ENCODE assay signal across 1 cellular context in the genomic region with DNA sequence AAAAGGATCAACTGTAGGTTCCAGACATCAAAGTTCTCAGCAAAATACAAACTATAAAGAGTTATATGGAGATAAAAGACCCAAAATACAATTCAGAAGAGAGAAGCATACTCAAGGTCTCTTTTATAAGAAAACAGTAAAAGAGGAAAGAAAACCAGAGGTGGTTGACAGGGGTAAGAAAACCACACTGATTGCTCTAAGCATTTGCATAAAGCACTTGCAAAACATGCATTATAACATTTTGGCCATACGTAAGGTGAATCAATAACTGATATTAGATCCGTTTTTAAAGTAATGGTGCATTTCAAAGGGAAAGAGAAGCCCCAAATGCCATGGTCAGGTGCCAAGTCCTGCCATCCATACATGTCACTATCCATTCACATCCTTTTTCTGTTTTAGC.
TF ChIP-seq lines count a peak whose summit lies in the region.

No MANE protein-coding gene starts in this region.

TF ChIP-seq in GM12878, 131 proteins besides CTCF, POLR2A, EP300 and RAD21 (continued from another document and continues in another):
- no peak for TF ChIP-seq HDAC6 (IDR thresholded peaks at IDR 0.05; ENCODE audit: unreplicated experiment)
- no peak for TF ChIP-seq ZBED1 (IDR thresholded peaks at IDR 0.05; ENCODE audit: borderline replicate concordance)
- TF ChIP-seq, protein P1, sequence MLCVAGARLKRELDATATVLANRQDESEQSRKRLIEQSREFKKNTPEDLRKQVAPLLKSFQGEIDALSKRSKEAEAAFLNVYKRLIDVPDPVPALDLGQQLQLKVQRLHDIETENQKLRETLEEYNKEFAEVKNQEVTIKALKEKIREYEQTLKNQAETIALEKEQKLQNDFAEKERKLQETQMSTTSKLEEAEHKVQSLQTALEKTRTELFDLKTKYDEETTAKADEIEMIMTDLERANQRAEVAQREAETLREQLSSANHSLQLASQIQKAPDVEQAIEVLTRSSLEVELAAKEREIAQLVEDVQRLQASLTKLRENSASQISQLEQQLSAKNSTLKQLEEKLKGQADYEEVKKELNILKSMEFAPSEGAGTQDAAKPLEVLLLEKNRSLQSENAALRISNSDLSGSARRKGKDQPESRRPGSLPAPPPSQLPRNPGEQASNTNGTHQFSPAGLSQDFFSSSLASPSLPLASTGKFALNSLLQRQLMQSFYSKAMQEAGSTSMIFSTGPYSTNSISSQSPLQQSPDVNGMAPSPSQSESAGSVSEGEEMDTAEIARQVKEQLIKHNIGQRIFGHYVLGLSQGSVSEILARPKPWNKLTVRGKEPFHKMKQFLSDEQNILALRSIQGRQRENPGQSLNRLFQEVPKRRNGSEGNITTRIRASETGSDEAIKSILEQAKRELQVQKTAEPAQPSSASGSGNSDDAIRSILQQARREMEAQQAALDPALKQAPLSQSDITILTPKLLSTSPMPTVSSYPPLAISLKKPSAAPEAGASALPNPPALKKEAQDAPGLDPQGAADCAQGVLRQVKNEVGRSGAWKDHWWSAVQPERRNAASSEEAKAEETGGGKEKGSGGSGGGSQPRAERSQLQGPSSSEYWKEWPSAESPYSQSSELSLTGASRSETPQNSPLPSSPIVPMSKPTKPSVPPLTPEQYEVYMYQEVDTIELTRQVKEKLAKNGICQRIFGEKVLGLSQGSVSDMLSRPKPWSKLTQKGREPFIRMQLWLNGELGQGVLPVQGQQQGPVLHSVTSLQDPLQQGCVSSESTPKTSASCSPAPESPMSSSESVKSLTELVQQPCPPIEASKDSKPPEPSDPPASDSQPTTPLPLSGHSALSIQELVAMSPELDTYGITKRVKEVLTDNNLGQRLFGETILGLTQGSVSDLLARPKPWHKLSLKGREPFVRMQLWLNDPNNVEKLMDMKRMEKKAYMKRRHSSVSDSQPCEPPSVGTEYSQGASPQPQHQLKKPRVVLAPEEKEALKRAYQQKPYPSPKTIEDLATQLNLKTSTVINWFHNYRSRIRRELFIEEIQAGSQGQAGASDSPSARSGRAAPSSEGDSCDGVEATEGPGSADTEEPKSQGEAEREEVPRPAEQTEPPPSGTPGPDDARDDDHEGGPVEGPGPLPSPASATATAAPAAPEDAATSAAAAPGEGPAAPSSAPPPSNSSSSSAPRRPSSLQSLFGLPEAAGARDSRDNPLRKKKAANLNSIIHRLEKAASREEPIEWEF (IDR thresholded peaks at IDR 0.05; ENCODE audit: insufficient replicate concordance, low read depth, low read length): peak; percentile 94
- TF ChIP-seq, protein P2, sequence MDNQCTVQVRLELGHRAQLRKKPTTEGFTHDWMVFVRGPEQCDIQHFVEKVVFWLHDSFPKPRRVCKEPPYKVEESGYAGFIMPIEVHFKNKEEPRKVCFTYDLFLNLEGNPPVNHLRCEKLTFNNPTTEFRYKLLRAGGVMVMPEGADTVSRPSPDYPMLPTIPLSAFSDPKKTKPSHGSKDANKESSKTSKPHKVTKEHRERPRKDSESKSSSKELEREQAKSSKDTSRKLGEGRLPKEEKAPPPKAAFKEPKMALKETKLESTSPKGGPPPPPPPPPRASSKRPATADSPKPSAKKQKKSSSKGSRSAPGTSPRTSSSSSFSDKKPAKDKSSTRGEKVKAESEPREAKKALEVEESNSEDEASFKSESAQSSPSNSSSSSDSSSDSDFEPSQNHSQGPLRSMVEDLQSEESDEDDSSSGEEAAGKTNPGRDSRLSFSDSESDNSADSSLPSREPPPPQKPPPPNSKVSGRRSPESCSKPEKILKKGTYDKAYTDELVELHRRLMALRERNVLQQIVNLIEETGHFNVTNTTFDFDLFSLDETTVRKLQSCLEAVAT (IDR thresholded peaks at IDR 0.05): no peak
- TF ChIP-seq PAX8 (IDR thresholded peaks at IDR 0.05): no peak
- TF ChIP-seq, protein P3, sequence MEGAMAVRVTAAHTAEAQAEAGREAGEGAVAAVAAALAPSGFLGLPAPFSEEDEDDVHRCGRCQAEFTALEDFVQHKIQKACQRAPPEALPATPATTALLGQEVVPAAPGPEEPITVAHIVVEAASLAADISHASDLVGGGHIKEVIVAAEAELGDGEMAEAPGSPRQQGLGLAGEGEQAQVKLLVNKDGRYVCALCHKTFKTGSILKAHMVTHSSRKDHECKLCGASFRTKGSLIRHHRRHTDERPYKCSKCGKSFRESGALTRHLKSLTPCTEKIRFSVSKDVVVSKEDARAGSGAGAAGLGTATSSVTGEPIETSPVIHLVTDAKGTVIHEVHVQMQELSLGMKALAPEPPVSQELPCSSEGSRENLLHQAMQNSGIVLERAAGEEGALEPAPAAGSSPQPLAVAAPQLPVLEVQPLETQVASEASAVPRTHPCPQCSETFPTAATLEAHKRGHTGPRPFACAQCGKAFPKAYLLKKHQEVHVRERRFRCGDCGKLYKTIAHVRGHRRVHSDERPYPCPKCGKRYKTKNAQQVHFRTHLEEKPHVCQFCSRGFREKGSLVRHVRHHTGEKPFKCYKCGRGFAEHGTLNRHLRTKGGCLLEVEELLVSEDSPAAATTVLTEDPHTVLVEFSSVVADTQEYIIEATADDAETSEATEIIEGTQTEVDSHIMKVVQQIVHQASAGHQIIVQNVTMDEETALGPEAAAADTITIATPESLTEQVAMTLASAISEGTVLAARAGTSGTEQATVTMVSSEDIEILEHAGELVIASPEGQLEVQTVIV (IDR thresholded peaks at IDR 0.05; ENCODE audit: borderline replicate concordance, partially characterized antibody): no peak
- 0 out of 2 replicates have a peak, but pooled peaks have one; percentile 11 for TF ChIP-seq MEF2A (IDR thresholded peaks at IDR 0.05; ENCODE audit: insufficient read depth, low read depth, low read length)
- TF ChIP-seq, protein P4, sequence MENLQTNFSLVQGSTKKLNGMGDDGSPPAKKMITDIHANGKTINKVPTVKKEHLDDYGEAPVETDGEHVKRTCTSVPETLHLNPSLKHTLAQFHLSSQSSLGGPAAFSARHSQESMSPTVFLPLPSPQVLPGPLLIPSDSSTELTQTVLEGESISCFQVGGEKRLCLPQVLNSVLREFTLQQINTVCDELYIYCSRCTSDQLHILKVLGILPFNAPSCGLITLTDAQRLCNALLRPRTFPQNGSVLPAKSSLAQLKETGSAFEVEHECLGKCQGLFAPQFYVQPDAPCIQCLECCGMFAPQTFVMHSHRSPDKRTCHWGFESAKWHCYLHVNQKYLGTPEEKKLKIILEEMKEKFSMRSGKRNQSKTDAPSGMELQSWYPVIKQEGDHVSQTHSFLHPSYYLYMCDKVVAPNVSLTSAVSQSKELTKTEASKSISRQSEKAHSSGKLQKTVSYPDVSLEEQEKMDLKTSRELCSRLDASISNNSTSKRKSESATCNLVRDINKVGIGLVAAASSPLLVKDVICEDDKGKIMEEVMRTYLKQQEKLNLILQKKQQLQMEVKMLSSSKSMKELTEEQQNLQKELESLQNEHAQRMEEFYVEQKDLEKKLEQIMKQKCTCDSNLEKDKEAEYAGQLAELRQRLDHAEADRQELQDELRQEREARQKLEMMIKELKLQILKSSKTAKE (IDR thresholded peaks at IDR 0.05; ENCODE audit: low read depth, poor library complexity, severe bottlenecking): no peak
- no peak for TF ChIP-seq SPI1 (IDR thresholded peaks at IDR 0.05; ENCODE audit: borderline replicate concordance, insufficient read depth, low read depth, low read length)
- 0 out of 4 replicates have a peak, but pooled peaks of 1 of the 2 experiments have one; percentile 14 for TF ChIP-seq BHLHE40 (IDR thresholded peaks at IDR 0.05; ENCODE audit: borderline replicate concordance in 1 of 2, low read depth in 2 of 2, low read length in 1 of 2)
- TF ChIP-seq, protein P5, sequence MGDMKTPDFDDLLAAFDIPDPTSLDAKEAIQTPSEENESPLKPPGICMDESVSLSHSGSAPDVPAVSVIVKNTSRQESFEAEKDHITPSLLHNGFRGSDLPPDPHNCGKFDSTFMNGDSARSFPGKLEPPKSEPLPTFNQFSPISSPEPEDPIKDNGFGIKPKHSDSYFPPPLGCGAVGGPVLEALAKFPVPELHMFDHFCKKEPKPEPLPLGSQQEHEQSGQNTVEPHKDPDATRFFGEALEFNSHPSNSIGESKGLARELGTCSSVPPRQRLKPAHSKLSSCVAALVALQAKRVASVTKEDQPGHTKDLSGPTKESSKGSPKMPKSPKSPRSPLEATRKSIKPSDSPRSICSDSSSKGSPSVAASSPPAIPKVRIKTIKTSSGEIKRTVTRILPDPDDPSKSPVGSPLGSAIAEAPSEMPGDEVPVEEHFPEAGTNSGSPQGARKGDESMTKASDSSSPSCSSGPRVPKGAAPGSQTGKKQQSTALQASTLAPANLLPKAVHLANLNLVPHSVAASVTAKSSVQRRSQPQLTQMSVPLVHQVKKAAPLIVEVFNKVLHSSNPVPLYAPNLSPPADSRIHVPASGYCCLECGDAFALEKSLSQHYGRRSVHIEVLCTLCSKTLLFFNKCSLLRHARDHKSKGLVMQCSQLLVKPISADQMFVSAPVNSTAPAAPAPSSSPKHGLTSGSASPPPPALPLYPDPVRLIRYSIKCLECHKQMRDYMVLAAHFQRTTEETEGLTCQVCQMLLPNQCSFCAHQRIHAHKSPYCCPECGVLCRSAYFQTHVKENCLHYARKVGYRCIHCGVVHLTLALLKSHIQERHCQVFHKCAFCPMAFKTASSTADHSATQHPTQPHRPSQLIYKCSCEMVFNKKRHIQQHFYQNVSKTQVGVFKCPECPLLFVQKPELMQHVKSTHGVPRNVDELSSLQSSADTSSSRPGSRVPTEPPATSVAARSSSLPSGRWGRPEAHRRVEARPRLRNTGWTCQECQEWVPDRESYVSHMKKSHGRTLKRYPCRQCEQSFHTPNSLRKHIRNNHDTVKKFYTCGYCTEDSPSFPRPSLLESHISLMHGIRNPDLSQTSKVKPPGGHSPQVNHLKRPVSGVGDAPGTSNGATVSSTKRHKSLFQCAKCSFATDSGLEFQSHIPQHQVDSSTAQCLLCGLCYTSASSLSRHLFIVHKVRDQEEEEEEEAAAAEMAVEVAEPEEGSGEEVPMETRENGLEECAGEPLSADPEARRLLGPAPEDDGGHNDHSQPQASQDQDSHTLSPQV (IDR thresholded peaks at IDR 0.05): no peak
- TF ChIP-seq CEBPB (IDR thresholded peaks at IDR 0.05; ENCODE audit: borderline replicate concordance in 1 of 2, low read depth in 2 of 2, low read length in 2 of 2): no peak
- TF ChIP-seq, protein P6, sequence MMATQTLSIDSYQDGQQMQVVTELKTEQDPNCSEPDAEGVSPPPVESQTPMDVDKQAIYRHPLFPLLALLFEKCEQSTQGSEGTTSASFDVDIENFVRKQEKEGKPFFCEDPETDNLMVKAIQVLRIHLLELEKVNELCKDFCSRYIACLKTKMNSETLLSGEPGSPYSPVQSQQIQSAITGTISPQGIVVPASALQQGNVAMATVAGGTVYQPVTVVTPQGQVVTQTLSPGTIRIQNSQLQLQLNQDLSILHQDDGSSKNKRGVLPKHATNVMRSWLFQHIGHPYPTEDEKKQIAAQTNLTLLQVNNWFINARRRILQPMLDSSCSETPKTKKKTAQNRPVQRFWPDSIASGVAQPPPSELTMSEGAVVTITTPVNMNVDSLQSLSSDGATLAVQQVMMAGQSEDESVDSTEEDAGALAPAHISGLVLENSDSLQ (IDR thresholded peaks at IDR 0.05): peak; percentile 48; the same call in 1 of the 2 replicates
- 0 out of 2 replicates have a peak, but pooled peaks have one; percentile 13 for TF ChIP-seq CREM (IDR thresholded peaks at IDR 0.05; ENCODE audit: low read depth)
- TF ChIP-seq ASH2L (IDR thresholded peaks at IDR 0.05; ENCODE audit: borderline replicate concordance, low read depth): no peak
- TF ChIP-seq CHD1 (IDR thresholded peaks at IDR 0.05; ENCODE audit: low read depth, low read length): no peak
- TF ChIP-seq, protein P7, sequence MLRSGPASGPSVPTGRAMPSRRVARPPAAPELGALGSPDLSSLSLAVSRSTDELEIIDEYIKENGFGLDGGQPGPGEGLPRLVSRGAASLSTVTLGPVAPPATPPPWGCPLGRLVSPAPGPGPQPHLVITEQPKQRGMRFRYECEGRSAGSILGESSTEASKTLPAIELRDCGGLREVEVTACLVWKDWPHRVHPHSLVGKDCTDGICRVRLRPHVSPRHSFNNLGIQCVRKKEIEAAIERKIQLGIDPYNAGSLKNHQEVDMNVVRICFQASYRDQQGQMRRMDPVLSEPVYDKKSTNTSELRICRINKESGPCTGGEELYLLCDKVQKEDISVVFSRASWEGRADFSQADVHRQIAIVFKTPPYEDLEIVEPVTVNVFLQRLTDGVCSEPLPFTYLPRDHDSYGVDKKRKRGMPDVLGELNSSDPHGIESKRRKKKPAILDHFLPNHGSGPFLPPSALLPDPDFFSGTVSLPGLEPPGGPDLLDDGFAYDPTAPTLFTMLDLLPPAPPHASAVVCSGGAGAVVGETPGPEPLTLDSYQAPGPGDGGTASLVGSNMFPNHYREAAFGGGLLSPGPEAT (IDR thresholded peaks at IDR 0.05; ENCODE audit: low read depth): no peak
- no peak for TF ChIP-seq IKZF2 (IDR thresholded peaks at IDR 0.05)
- TF ChIP-seq PML (IDR thresholded peaks at IDR 0.05; ENCODE audit: low read length): no peak
- TF ChIP-seq RUNX3 (IDR thresholded peaks at IDR 0.05; ENCODE audit: low read length): peak; percentile 83
- TF ChIP-seq MYB (IDR thresholded peaks at IDR 0.05; ENCODE audit: borderline replicate concordance, low read depth, low read length): no peak
- no peak for TF ChIP-seq ZNF217 (IDR thresholded peaks at IDR 0.05)
- TF ChIP-seq NFXL1 (IDR thresholded peaks at IDR 0.05; ENCODE audit: borderline replicate concordance): no peak
- no peak for TF ChIP-seq MTA2 (IDR thresholded peaks at IDR 0.05; ENCODE audit: low read depth)
- TF ChIP-seq CREB1 (IDR thresholded peaks at IDR 0.05; ENCODE audit: low read depth): no peak
- TF ChIP-seq RB1 (IDR thresholded peaks at IDR 0.05; ENCODE audit: borderline replicate concordance): no peak
- no peak for TF ChIP-seq BCL11A (IDR thresholded peaks at IDR 0.05; ENCODE audit: low read depth, low read length)
- TF ChIP-seq, protein P8, sequence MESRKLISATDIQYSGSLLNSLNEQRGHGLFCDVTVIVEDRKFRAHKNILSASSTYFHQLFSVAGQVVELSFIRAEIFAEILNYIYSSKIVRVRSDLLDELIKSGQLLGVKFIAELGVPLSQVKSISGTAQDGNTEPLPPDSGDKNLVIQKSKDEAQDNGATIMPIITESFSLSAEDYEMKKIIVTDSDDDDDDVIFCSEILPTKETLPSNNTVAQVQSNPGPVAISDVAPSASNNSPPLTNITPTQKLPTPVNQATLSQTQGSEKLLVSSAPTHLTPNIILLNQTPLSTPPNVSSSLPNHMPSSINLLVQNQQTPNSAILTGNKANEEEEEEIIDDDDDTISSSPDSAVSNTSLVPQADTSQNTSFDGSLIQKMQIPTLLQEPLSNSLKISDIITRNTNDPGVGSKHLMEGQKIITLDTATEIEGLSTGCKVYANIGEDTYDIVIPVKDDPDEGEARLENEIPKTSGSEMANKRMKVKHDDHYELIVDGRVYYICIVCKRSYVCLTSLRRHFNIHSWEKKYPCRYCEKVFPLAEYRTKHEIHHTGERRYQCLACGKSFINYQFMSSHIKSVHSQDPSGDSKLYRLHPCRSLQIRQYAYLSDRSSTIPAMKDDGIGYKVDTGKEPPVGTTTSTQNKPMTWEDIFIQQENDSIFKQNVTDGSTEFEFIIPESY (IDR thresholded peaks at IDR 0.05): no peak
- no peak for TF ChIP-seq CHD2 (IDR thresholded peaks at IDR 0.05; ENCODE audit: borderline replicate concordance, low read depth, low read length)
- no peak for TF ChIP-seq BRCA1 (IDR thresholded peaks at IDR 0.05; ENCODE audit: low read depth, low read length)
- peak; percentile 97 for TF ChIP-seq POU2F2 (IDR thresholded peaks at IDR 0.05; ENCODE audit: borderline replicate concordance, low read depth, low read length)
- TF ChIP-seq YBX1 (IDR thresholded peaks at IDR 0.05): no peak
- no peak for TF ChIP-seq ZNF207 (IDR thresholded peaks at IDR 0.05; ENCODE audit: borderline replicate concordance)
- TF ChIP-seq RELA (IDR thresholded peaks at IDR 0.05; ENCODE audit: borderline replicate concordance, partially characterized antibody): no peak
- TF ChIP-seq PAX5 (IDR thresholded peaks at IDR 0.05; ENCODE audit: borderline replicate concordance, low read depth, low read length): no peak
- no peak for TF ChIP-seq BACH1 (IDR thresholded peaks at IDR 0.05; ENCODE audit: borderline replicate concordance)
- TF ChIP-seq NFIC (IDR thresholded peaks at IDR 0.05; ENCODE audit: low read depth, low read length): 0 out of 2 replicates have a peak, but pooled peaks have one; percentile 30
- no peak for TF ChIP-seq POLR2AphosphoS2 (IDR thresholded peaks at IDR 0.05; ENCODE audit: low read depth, low read length)
